8 cellular contexts compared by ENCODE assay signal in the genomic region with DNA sequence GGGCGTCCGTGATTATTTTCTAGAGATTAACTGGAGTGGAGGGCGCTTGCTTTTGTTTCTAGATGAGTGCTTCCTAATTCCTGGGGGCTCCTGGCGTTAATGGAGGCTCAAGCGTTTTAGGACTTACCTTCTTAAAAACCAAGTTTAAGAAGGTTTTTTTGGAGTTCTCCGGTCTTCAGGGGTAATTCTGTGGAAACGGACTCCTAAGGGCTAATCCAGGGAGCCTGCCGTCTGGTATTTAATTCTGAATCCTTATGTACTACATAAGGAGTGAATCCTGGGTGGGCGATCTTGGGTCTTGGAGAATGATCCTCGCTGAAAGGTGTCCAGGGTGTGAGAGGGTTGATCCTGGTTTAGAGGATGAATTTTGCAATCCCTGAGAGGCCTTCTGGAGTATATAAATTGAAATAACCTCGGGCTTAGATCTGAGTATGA.
DNase-seq lines count a peak whose midpoint lies in the region; ATAC-seq and TF ChIP-seq lines count a peak whose summit lies in the region.

No MANE protein-coding gene starts in this region.

- no peak for TF ChIP-seq CTCF in C4-2B (conservative IDR thresholded peaks at IDR 0.05)
- no peak for TF ChIP-seq CTCF in OCI-LY3 (IDR thresholded peaks at IDR 0.05; ENCODE audit: low read depth, low read length)

- H2AFZ ChIP-seq in OCI-LY3 (ENCODE audit: low read depth, low read length) (no peak overlapping the region), neuron (ENCODE audit: low read depth, low read length) (no peak overlapping the region)

- H3K9ac ChIP-seq in OCI-LY3 (ENCODE audit: low read length) (peak overlapping the region; percentile 100), endocrine pancreas (ENCODE audit: control insufficient read depth, insufficient read depth, low read length) (peak overlapping the region; percentile 78)

- H3K9me3 ChIP-seq in OCI-LY3 (ENCODE audit: insufficient read depth, low read length) (no peaks in the 10 kb centered on the region), endocrine pancreas (ENCODE audit: control insufficient read depth, low read length) (no peaks in the 10 kb centered on the region), neuron (ENCODE audit: low read length) (no peaks in the 10 kb centered on the region)

- peaks cover 33% of the 10 kb centered on the region for H3K79me2 ChIP-seq in OCI-LY3 (ENCODE audit: low read length)

- peaks cover 55% of the 10 kb centered on the region for H3K36me3 ChIP-seq in OCI-LY3 (replicated peaks; ENCODE audit: low read depth, low read length)
- peaks cover under 1% of the 10 kb centered on the region for H3K36me3 ChIP-seq in endocrine pancreas (ENCODE audit: control insufficient read depth, insufficient read depth, low read length)
- H3K36me3 ChIP-seq in neuron (ENCODE audit: insufficient read depth, low read length) = peaks cover 45% of the 10 kb centered on the region

- H3K27ac ChIP-seq in C4-2B (peak overlapping the region; percentile 92), OCI-LY3 (ENCODE audit: low read length) (peak overlapping the region; percentile 71)

- DNase-seq in NCI-H1930 (lab: John Stamatoyannopoulos, UW) (no peak), cortex of kidney (lab: John Stamatoyannopoulos, UW) (no peak), NCI-H1105 (lab: John Stamatoyannopoulos, UW) (no peak)

- peak overlapping the region; percentile 95 for H3K4me2 ChIP-seq in OCI-LY3 (ENCODE audit: low read length)

- no peaks in the 10 kb centered on the region for H3K27me3 ChIP-seq in OCI-LY3 (ENCODE audit: low read depth, low read length)
- no peaks in the 10 kb centered on the region for H3K27me3 ChIP-seq in endocrine pancreas (ENCODE audit: control insufficient read depth, insufficient read depth, low read length)
- no peaks in the 10 kb centered on the region for H3K27me3 ChIP-seq in neuron (ENCODE audit: insufficient read depth, low read length)

- peak overlapping the region; percentile 83 for H3K4me3 ChIP-seq in OCI-LY3 (ENCODE audit: low read length)
- H3K4me3 ChIP-seq in endocrine pancreas (ENCODE audit: control insufficient read depth, insufficient read depth, low read length) = peak overlapping the region; percentile 87
- H3K4me3 ChIP-seq in neuron (ENCODE audit: low read length) = peak overlapping the region; percentile 100

- peaks cover 29% of the 10 kb centered on the region for H4K20me1 ChIP-seq in OCI-LY3 (ENCODE audit: insufficient read depth, low read length)

- no peak for ATAC-seq in GM19023 (IDR thresholded peaks at IDR 0.05; ENCODE audit: unreplicated experiment)

- peaks cover 46% of the 10 kb centered on the region for H3K4me1 ChIP-seq in OCI-LY3 (ENCODE audit: low read length)
- no peaks in the 10 kb centered on the region for H3K4me1 ChIP-seq in endocrine pancreas (ENCODE audit: control insufficient read depth, insufficient read depth, low read length)
- H3K4me1 ChIP-seq in neuron (ENCODE audit: insufficient read depth, low read length) = peaks cover 19% of the 10 kb centered on the region
